Comparison of ENCODE assay signal across 17 cellular contexts in the genomic region with DNA sequence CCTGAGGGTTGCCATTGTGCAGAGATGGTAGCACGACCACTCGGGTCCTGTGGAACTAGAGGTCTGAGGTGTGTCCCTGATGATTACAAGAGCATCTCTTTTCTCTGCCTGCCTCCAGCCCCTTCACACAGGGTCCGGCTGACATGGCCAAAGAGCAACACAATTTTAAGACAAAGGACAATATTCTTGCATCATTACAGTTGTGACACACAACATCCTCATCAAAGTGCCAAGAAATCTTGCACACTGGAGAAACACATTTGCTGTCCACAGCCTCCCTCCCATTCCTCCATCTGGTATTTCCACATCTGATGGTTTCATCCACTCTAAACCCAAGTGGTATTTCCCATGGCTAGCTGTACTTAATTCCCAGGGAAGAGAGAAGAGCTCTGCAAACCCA. TPM values are rescaled to one million over a fixed set of nuclear protein-coding genes. Genes with fewer than 3 reads are reported as not detected.
DNase-seq lines count a peak whose midpoint lies in the region; ATAC-seq and TF ChIP-seq lines count a peak whose summit lies in the region.
"Had no signal": no experiment of that assay in that cellular context is flagged by ENCODE, and none has a peak within 500 bp of the region (broad histone marks: within the 10 kb centered on the region; RNA-seq: fewer than 3 reads in every experiment).

No MANE protein-coding gene starts in this region.

- intact Hi-C loops in heart left ventricle (cut with DNase I), result no loop called here
- intact Hi-C loops in gastrocnemius medialis (cut with DNase I; ENCODE audit: low total_unique reads), result no loop called here

- H3K27me3 ChIP-seq in heart left ventricle, result peaks cover 0 to 10% (median 0%) of the 10 kb centered on the region in 9 donors
- H3K27me3 ChIP-seq in gastrocnemius medialis, result peaks cover 0 to 6% (median 4%) of the 10 kb centered on the region in 3 donors

- TF ChIP-seq POLR2A in heart left ventricle (IDR thresholded peaks at IDR 0.05), result no peak
- TF ChIP-seq POLR2A in gastrocnemius medialis (IDR thresholded peaks at IDR 0.05), result no peak
- no peak for TF ChIP-seq POLR2A in erythroblast (IDR thresholded peaks at IDR 0.05; ENCODE audit: low read length)

- ATAC-seq in heart left ventricle (peak in 2 of 4 donors; percentile 46 to 61), gastrocnemius medialis (peak; percentile 74 to 82), GM19452 (IDR thresholded peaks at IDR 0.05; ENCODE audit: unreplicated experiment) (no peak)

- H3K36me3 ChIP-seq in heart left ventricle (peaks cover 0 to 12% (median 3%) of the 10 kb centered on the region in 9 donors), gastrocnemius medialis (no peaks in the 10 kb centered on the region)

- H3K36me3 Mint-ChIP-seq in chondrocyte (ENCODE audit: low read depth), result peaks cover 41% of the 10 kb centered on the region

- in situ Hi-C loops in gastrocnemius medialis (cut with MboI; ENCODE audit: low sequenced_read_pairs in 4 of 4), result no loop called here

- no peak for TF ChIP-seq CTCF in chondrocyte (IDR thresholded peaks at IDR 0.05)
- TF ChIP-seq CTCF in heart left ventricle (IDR thresholded peaks at IDR 0.05), result no peak
- TF ChIP-seq CTCF in gastrocnemius medialis (IDR thresholded peaks at IDR 0.05 in 4 of 5, conservative IDR thresholded peaks at IDR 0.05 in 1 of 5), result no peak

- H3K4me3 ChIP-seq in heart left ventricle (no peak overlapping the region), gastrocnemius medialis (no peak overlapping the region)

- DNase-seq in GM03348 (ENCODE audit: low spot score), result peak; percentile 81
- DNase-seq in chondrocyte (ENCODE audit: low spot score), result no peak
- peak in 2 of 5 donors; percentile 3 to 23 for DNase-seq in heart left ventricle
- peak in 1 of 2 donors; percentile 38 for DNase-seq in gastrocnemius medialis
- DNase-seq in erythroblast (lab: John Stamatoyannopoulos, UW), result no peak
- no peak for DNase-seq in NCI-H2081 (lab: John Stamatoyannopoulos, UW)
- no peak for DNase-seq in middle frontal gyrus (ENCODE audit: extremely low spot score, low spot score)
- DNase-seq: cerebellar nuclear complex, mesendoderm, NCI-H1694 treated with DMSO at 0.1 percent for 48 hours, NCI-H446, nephron progenitor cell, SHP77, T-helper 1 cell had no signal

- 69 to 78% (median 76%) methylated on average over 3 of the region's 3 CpGs for WGBS in heart left ventricle, 4 donors

- H3K27ac Mint-ChIP-seq in chondrocyte (ENCODE audit: unreplicated experiment), result peak overlapping the region; percentile 47
- H3K27ac Mint-ChIP-seq: activated T-helper 1 cell treated with anti-CD3 and anti-CD28 coated beads, Interleukin-12 subunit alpha, Interleukin-12 subunit beta, Interleukin-2, Interleukin-4 antibody, amounts not matched to agents 30 ng/mL and 10 ng/mL and 1 ng/mL, durations not matched to agents 14 hours and 24 hours and 36 hours; nephron progenitor cell; stimulated activated naive CD8-positive, alpha-beta T cell treated with anti-CD3 and anti-CD28 coated beads, Interleukin-15, Interleukin-2, amounts not matched to agents 100 ng/mL and 50 ng/mL, for 24 hours had no signal

- H3K4me1 Mint-ChIP-seq in chondrocyte (ENCODE audit: low read depth), result peaks cover 93% of the 10 kb centered on the region

- peak overlapping the region in 9 of 12 donors; percentile 10 to 98 (median 45) for H3K27ac ChIP-seq in heart left ventricle
- peak overlapping the region in 3 of 4 donors; percentile 7 to 37 (median 25) for H3K27ac ChIP-seq in gastrocnemius medialis

- no peaks in the 10 kb centered on the region for H3K9me3 Mint-ChIP-seq in chondrocyte (ENCODE audit: low read depth)
- H3K9me3 Mint-ChIP-seq: activated T-helper 1 cell treated with anti-CD3 and anti-CD28 coated beads, Interleukin-12 subunit alpha, Interleukin-12 subunit beta, Interleukin-2, Interleukin-4 antibody, amounts not matched to agents 30 ng/mL and 10 ng/mL and 1 ng/mL, durations not matched to agents 14 hours and 24 hours and 36 hours; nephron progenitor cell had no signal

- no peaks in the 10 kb centered on the region for H3K27me3 Mint-ChIP-seq in chondrocyte (ENCODE audit: low read depth)

- H3K4me1 ChIP-seq in heart left ventricle (peaks cover 22 to 84% (median 55%) of the 10 kb centered on the region in 12 donors), gastrocnemius medialis (peaks cover 0 to 16% of the 10 kb centered on the region in 2 donors)

- H3K9me3 ChIP-seq in heart left ventricle (no peaks in the 10 kb centered on the region), gastrocnemius medialis (no peaks in the 10 kb centered on the region)

- H3K4me3 Mint-ChIP-seq in chondrocyte (ENCODE audit: unreplicated experiment), result no peak overlapping the region
- H3K4me3 Mint-ChIP-seq: activated T-helper 1 cell treated with anti-CD3 and anti-CD28 coated beads, Interleukin-12 subunit alpha, Interleukin-12 subunit beta, Interleukin-2, Interleukin-4 antibody, amounts not matched to agents 30 ng/mL and 10 ng/mL and 1 ng/mL, durations not matched to agents 14 hours and 24 hours and 36 hours; nephron progenitor cell; stimulated activated naive CD8-positive, alpha-beta T cell treated with anti-CD3 and anti-CD28 coated beads, Interleukin-15, Interleukin-2, amounts not matched to agents 100 ng/mL and 50 ng/mL, for 24 hours had no signal

RNA-seq across cellular contexts. Expression of gene COL4A1, which starts 12.8 kb away (rescaled TPM):
- total RNA-seq in chondrocyte, result 2,319 to 5,210 TPM (median 5,209 TPM) in 3 replicates
- 100 to 1,000 TPM in 8 of 9 donors, 10 to 100 TPM in 1; 91.9 to 428 (median 184) TPM for total RNA-seq in heart left ventricle
- 100 to 1,000 TPM in 1 of 2 donors, 10 to 100 TPM in 1; 52.6 to 194 TPM for polyA plus RNA-seq in heart left ventricle
- 100 to 1,000 TPM in 3 of 4 donors, 10 to 100 TPM in 1; 60.5 to 127 (median 120) TPM for total RNA-seq in gastrocnemius medialis
- total RNA-seq: activated T-helper 1 cell treated with anti-CD3 and anti-CD28 coated beads, Interleukin-12 subunit alpha, Interleukin-12 subunit beta, Interleukin-2, Interleukin-4 antibody, amounts not matched to agents 30 ng/mL and 10 ng/mL and 1 ng/mL, durations not matched to agents 14 hours and 24 hours and 36 hours had no signal

RNA-seq across cellular contexts. Expression of gene COL4A2, which starts 12.9 kb away (rescaled TPM):
- total RNA-seq in chondrocyte, result 1,370 to 2,411 TPM (median 2,366 TPM) in 3 replicates
- total RNA-seq in heart left ventricle, result 100 to 1,000 TPM in 8 of 9 donors, 10 to 100 TPM in 1; 94.0 to 377 (median 166) TPM
- polyA plus RNA-seq in heart left ventricle, result 100 to 1,000 TPM in 1 of 2 donors, 10 to 100 TPM in 1; 92.4 to 220 TPM
- 10 to 100 TPM; 51.2 to 85.8 (median 70.5) TPM for total RNA-seq in gastrocnemius medialis
- total RNA-seq: activated T-helper 1 cell treated with anti-CD3 and anti-CD28 coated beads, Interleukin-12 subunit alpha, Interleukin-12 subunit beta, Interleukin-2, Interleukin-4 antibody, amounts not matched to agents 30 ng/mL and 10 ng/mL and 1 ng/mL, durations not matched to agents 14 hours and 24 hours and 36 hours had no signal
